In genomic region chr16:25563700-25564099, GRCh38 we compare ENCODE assay signal across 28 cellular contexts.
"Had no signal": no experiment of that assay in that cellular context is flagged by ENCODE, and none has a peak within 500 bp of the region (broad histone marks: within the 10 kb centered on the region; RNA-seq: fewer than 3 reads in every experiment).

No MANE protein-coding gene starts in this region.

- H3K9me3 ChIP-seq: lower lobe of right lung, prostate gland, transverse colon, vagina had no signal

- H3K36me3 ChIP-seq: esophagus squamous epithelium, lower lobe of right lung, prostate gland, right atrium auricular region, suprapubic skin, transverse colon, vagina had no signal

- DNase-seq: effector memory CD8-positive, alpha-beta T cell; erythroblast; esophagus squamous epithelium; hypothalamus; immature natural killer cell; islet precursor cell; kidney glomerular epithelial cell; left colon; left ventricle myocardium superior; lower lobe of right lung; naive thymus-derived CD8-positive, alpha-beta T cell; nephron progenitor cell; nucleus accumbens; stimulated activated CD4-positive, alpha-beta T cell treated with anti-CD3 and anti-CD28 coated beads, Interleukin-12 subunit alpha, Interleukin-12 subunit beta, amount 100 ng/mL, for 4 hours; stimulated activated CD4-positive, alpha-beta T cell treated with anti-CD3 and anti-CD28 coated beads, Interleukin-1b, Interleukin-23, amount 100 ng/mL, for 48 hours; stimulated activated CD4-positive, alpha-beta T cell treated with anti-CD3 and anti-CD28 coated beads, Interleukin-4, amount 100 ng/mL, for 1 hour; stimulated activated CD8-positive, alpha-beta memory T cell treated with anti-CD3 and anti-CD28 coated beads, Interleukin-4, amount 100 ng/mL, for 48 hours; stimulated activated naive CD4-positive, alpha-beta T cell; stimulated activated naive CD8-positive, alpha-beta T cell treated with anti-CD3 and anti-CD28 coated beads, Interleukin-15, amount 100 ng/mL, for 72 hours; transverse colon had no signal

- H3K27me3 ChIP-seq: esophagus squamous epithelium, right atrium auricular region, suprapubic skin, transverse colon, vagina had no signal

- H3K4me3 ChIP-seq: esophagus squamous epithelium, lower lobe of right lung, prostate gland, right atrium auricular region, smooth muscle cell, suprapubic skin, transverse colon, vagina had no signal

- H3K4me2 ChIP-seq: smooth muscle cell had no signal

- ATAC-seq: effector memory CD8-positive, alpha-beta T cell; left colon; left ventricle myocardium superior; lower lobe of right lung; naive thymus-derived CD8-positive, alpha-beta T cell; sciatic nerve; stimulated activated naive CD8-positive, alpha-beta T cell treated with anti-CD3 and anti-CD28 coated beads, Interleukin-15, amount 100 ng/mL, for 72 hours had no signal

- H3K27ac ChIP-seq: esophagus squamous epithelium, lower lobe of right lung, prostate gland, right atrium auricular region, suprapubic skin, transverse colon, vagina had no signal

- FAIRE-seq: endometrium, frontal cortex had no signal

- H3K4me1 ChIP-seq: lower lobe of right lung, prostate gland, right atrium auricular region, suprapubic skin, transverse colon, vagina had no signal
